12 cellular contexts compared by ENCODE assay signal in genomic region chr3:5298453-5298852, GRCh38.
DNase-seq lines count a peak whose midpoint lies in the region; ATAC-seq, FAIRE-seq and TF ChIP-seq lines count a peak whose summit lies in the region.
"Had no signal": no experiment of that assay in that cellular context is flagged by ENCODE, and none has a peak within 500 bp of the region (broad histone marks: within the 10 kb centered on the region; RNA-seq: fewer than 3 reads in every experiment).

No MANE protein-coding gene starts in this region.

- no peak for TF ChIP-seq CTCF in GM10266 (IDR thresholded peaks at IDR 0.05; ENCODE audit: control insufficient read depth, insufficient read depth, low read depth, missing control alignments)

- DNase-seq in GM10266 (ENCODE audit: extremely low spot score) (peak; percentile 63), NOMO-1 (lab: John Stamatoyannopoulos, UW; ENCODE audit: unreplicated experiment in 2 of 2) (peak; percentile 20 to 84), HCEC 1CT (no peak), T-helper 17 cell (no peak), RCC 7860 (ENCODE audit: low spot score) (no peak)
- DNase-seq in activated T-cell treated with anti-CD3 and anti-CD28 coated beads, Interleukin-2, amount 50 U/mL, for 1 hour, result no peak
- DNase-seq: C1 segment of cervical spinal cord; endodermal cell; left lung; stimulated activated CD4-positive, alpha-beta T cell treated with anti-CD3 and anti-CD28 coated beads, Interleukin-15, amount 100 ng/mL, for 24 hours had no signal

- no peaks in the 10 kb centered on the region for H3K4me1 Mint-ChIP-seq in T-helper 17 cell

- ATAC-seq in GM19397 (IDR thresholded peaks at IDR 0.05; ENCODE audit: unreplicated experiment) (peak; percentile 97), HG03045 (IDR thresholded peaks at IDR 0.05; ENCODE audit: unreplicated experiment) (peak; percentile 97), T-helper 17 cell (no peak)
- ATAC-seq: left lung had no signal

- H3K4me3 Mint-ChIP-seq in T-helper 17 cell, result no peak overlapping the region
- H3K4me3 Mint-ChIP-seq: endodermal cell had no signal

- peaks cover 28% of the 10 kb centered on the region for H3K27me3 Mint-ChIP-seq in T-helper 17 cell

- H3K36me3 Mint-ChIP-seq in T-helper 17 cell (ENCODE audit: low read depth), result peaks cover 2% of the 10 kb centered on the region

- no peak for FAIRE-seq in RCC 7860 (lab: Jason Lieb, UNC)

- H3K27ac Mint-ChIP-seq in T-helper 17 cell, result no peak overlapping the region
- H3K27ac Mint-ChIP-seq: endodermal cell had no signal

- H3K9me3 ChIP-seq in T-helper 17 cell (ENCODE audit: control insufficient read depth, low read length, poor library complexity, severe bottlenecking), result no peaks in the 10 kb centered on the region
- H3K9me3 ChIP-seq: left lung had no signal

Comparison
In these comparisons a context has a peak if more than half of its experiments do, and no peak if none do; other contexts are left out.
1. DNase-seq: peak in GM10266 (single experiment) and NOMO-1 (2 of 2); none in HCEC 1CT (single experiment), activated T-cell treated with anti-CD3 and anti-CD28 coated beads, Interleukin-2, amount 50 U/mL, for 1 hour (single experiment), T-helper 17 cell (0 of 3) and RCC 7860 (single experiment).